14 cellular contexts compared by ENCODE assay signal in the genomic region with DNA sequence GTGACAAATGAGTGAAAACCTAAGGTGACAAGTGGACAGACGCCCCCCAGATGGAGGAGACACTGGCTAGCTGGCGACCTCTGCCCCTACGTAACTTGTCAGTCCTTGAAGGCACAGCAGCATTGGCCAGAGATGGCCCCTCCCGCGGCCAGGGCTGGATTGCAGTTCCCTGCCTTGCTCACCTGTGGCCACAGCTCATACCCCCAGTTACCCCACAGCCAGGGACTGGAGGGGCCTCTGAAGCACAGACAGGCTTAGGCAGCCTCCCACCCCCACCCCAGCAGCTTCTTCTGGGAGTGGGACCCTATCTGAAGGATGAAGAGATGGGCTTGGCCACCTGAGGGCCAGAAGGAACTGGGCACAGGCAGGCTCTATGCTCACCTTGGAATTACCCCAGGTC. TPM values are rescaled to one million over a fixed set of nuclear protein-coding genes. Genes with fewer than 3 reads are reported as not detected.
DNase-seq lines count a peak whose midpoint lies in the region; ATAC-seq and TF ChIP-seq lines count a peak whose summit lies in the region.
"Had no signal": no experiment of that assay in that cellular context is flagged by ENCODE, and none has a peak within 500 bp of the region (broad histone marks: within the 10 kb centered on the region; RNA-seq: fewer than 3 reads in every experiment).

No MANE protein-coding gene starts in this region.

- H3K4me1 Mint-ChIP-seq in activated naive CD8-positive, alpha-beta T cell treated with anti-CD3 and anti-CD28 coated beads, Interleukin-2, amount 10 ng/mL, durations not matched to agents 7 days and 5 days: peaks cover 5% of the 10 kb centered on the region
- peaks cover 11% of the 10 kb centered on the region for H3K4me1 Mint-ChIP-seq in activated naive CD8-positive, alpha-beta T cell treated with anti-CD3 and anti-CD28 coated beads, Interleukin-2, amount 50 U/mL, for 24 hours
- peaks cover 15% of the 10 kb centered on the region for H3K4me1 Mint-ChIP-seq in neural crest cell
- H3K4me1 Mint-ChIP-seq in stimulated activated effector memory CD8-positive, alpha-beta T cell treated with anti-CD3 and anti-CD28 coated beads, Interleukin-12 subunit alpha, Interleukin-12 subunit beta, amount 100 ng/mL, for 72 hours: peaks cover 9% of the 10 kb centered on the region

- no peaks in the 10 kb centered on the region for H3K36me3 Mint-ChIP-seq in activated naive CD8-positive, alpha-beta T cell treated with anti-CD3 and anti-CD28 coated beads, Interleukin-2, amount 10 ng/mL, durations not matched to agents 7 days and 5 days
- H3K36me3 Mint-ChIP-seq in activated naive CD8-positive, alpha-beta T cell treated with anti-CD3 and anti-CD28 coated beads, Interleukin-2, amount 50 U/mL, for 24 hours (ENCODE audit: low read depth): no peaks in the 10 kb centered on the region
- no peaks in the 10 kb centered on the region for H3K36me3 Mint-ChIP-seq in neural crest cell (ENCODE audit: low read depth)
- H3K36me3 Mint-ChIP-seq in stimulated activated effector memory CD8-positive, alpha-beta T cell treated with anti-CD3 and anti-CD28 coated beads, Interleukin-12 subunit alpha, Interleukin-12 subunit beta, amount 100 ng/mL, for 72 hours: no peaks in the 10 kb centered on the region
- H3K36me3 Mint-ChIP-seq: CD4-positive, CD25-positive, alpha-beta regulatory T cell had no signal

- intact Hi-C loops in head of caudate nucleus (cut with DNase I): loop anchor here (5.0 kb wide), 3 partner anchors 95 to 195 kb away; no protein-coding TSS in a partner anchor

- peak; percentile 28 for DNase-seq in activated naive CD8-positive, alpha-beta T cell treated with anti-CD3 and anti-CD28 coated beads, Interleukin-2, amount 10 ng/mL, durations not matched to agents 7 days and 5 days
- no peak for DNase-seq in activated naive CD8-positive, alpha-beta T cell treated with anti-CD3 and anti-CD28 coated beads, Interleukin-2, amount 50 U/mL, for 24 hours
- DNase-seq in ecto neural progenitor cell (ENCODE audit: low spot score): peak; percentile 49
- DNase-seq in neural crest cell (ENCODE audit: low read depth, low spot score): no peak
- DNase-seq in head of caudate nucleus: no peak
- no peak for DNase-seq in stimulated activated effector memory CD8-positive, alpha-beta T cell treated with anti-CD3 and anti-CD28 coated beads, Interleukin-12 subunit alpha, Interleukin-12 subunit beta, amount 100 ng/mL, for 72 hours (ENCODE audit: low spot score in 2 of 2)
- DNase-seq: Calu3; CD4-positive, CD25-positive, alpha-beta regulatory T cell; DMS 273 treated with DMSO at 0.1 percent for 48 hours had no signal

- ATAC-seq in activated naive CD8-positive, alpha-beta T cell treated with anti-CD3 and anti-CD28 coated beads, Interleukin-2, amount 10 ng/mL, durations not matched to agents 7 days and 5 days (ENCODE audit: low read depth): no peak
- ATAC-seq in activated naive CD8-positive, alpha-beta T cell treated with anti-CD3 and anti-CD28 coated beads, Interleukin-2, amount 50 U/mL, for 24 hours: no peak
- no peak for ATAC-seq in HG03280 (IDR thresholded peaks at IDR 0.05; ENCODE audit: unreplicated experiment)
- ATAC-seq in stimulated activated effector memory CD8-positive, alpha-beta T cell treated with anti-CD3 and anti-CD28 coated beads, Interleukin-12 subunit alpha, Interleukin-12 subunit beta, amount 100 ng/mL, for 72 hours: no peak
- ATAC-seq in GM18505 (IDR thresholded peaks at IDR 0.05; ENCODE audit: unreplicated experiment): no peak

- TF ChIP-seq POLR2A in GM18505 (IDR thresholded peaks at IDR 0.05; ENCODE audit: borderline replicate concordance, extremely low read depth, insufficient read depth, insufficient read length): no peak

- H3K27ac Mint-ChIP-seq in activated naive CD8-positive, alpha-beta T cell treated with anti-CD3 and anti-CD28 coated beads, Interleukin-2, amount 10 ng/mL, durations not matched to agents 7 days and 5 days: no peak overlapping the region
- no peak overlapping the region for H3K27ac Mint-ChIP-seq in activated naive CD8-positive, alpha-beta T cell treated with anti-CD3 and anti-CD28 coated beads, Interleukin-2, amount 50 U/mL, for 24 hours
- H3K27ac Mint-ChIP-seq in neural crest cell (ENCODE audit: unreplicated experiment): no peak overlapping the region
- no peak overlapping the region for H3K27ac Mint-ChIP-seq in stimulated activated effector memory CD8-positive, alpha-beta T cell treated with anti-CD3 and anti-CD28 coated beads, Interleukin-12 subunit alpha, Interleukin-12 subunit beta, amount 100 ng/mL, for 72 hours
- H3K27ac Mint-ChIP-seq: CD4-positive, CD25-positive, alpha-beta regulatory T cell had no signal

- no peak for TF ChIP-seq CTCF in neural crest cell (conservative IDR thresholded peaks at IDR 0.05)

- H3K4me3 Mint-ChIP-seq in activated naive CD8-positive, alpha-beta T cell treated with anti-CD3 and anti-CD28 coated beads, Interleukin-2, amount 10 ng/mL, durations not matched to agents 7 days and 5 days: no peak overlapping the region
- no peak overlapping the region for H3K4me3 Mint-ChIP-seq in activated naive CD8-positive, alpha-beta T cell treated with anti-CD3 and anti-CD28 coated beads, Interleukin-2, amount 50 U/mL, for 24 hours
- H3K4me3 Mint-ChIP-seq in neural crest cell: peak overlapping the region; percentile 94
- no peak overlapping the region for H3K4me3 Mint-ChIP-seq in stimulated activated effector memory CD8-positive, alpha-beta T cell treated with anti-CD3 and anti-CD28 coated beads, Interleukin-12 subunit alpha, Interleukin-12 subunit beta, amount 100 ng/mL, for 72 hours

- POLR2A ChIA-PET in activated naive CD8-positive, alpha-beta T cell treated with anti-CD3 and anti-CD28 coated beads, Interleukin-2, amount 10 ng/mL, durations not matched to agents 7 days and 5 days (lab: Charles Lee): interaction anchor here (1.0 kb wide), 1 partner anchor 98 kb away, joined by 3 read pairs; no protein-coding TSS in a partner anchor

- no peaks in the 10 kb centered on the region for H3K9me3 Mint-ChIP-seq in activated naive CD8-positive, alpha-beta T cell treated with anti-CD3 and anti-CD28 coated beads, Interleukin-2, amount 10 ng/mL, durations not matched to agents 7 days and 5 days
- H3K9me3 Mint-ChIP-seq in activated naive CD8-positive, alpha-beta T cell treated with anti-CD3 and anti-CD28 coated beads, Interleukin-2, amount 50 U/mL, for 24 hours: no peaks in the 10 kb centered on the region
- H3K9me3 Mint-ChIP-seq in neural crest cell: no peaks in the 10 kb centered on the region
- no peaks in the 10 kb centered on the region for H3K9me3 Mint-ChIP-seq in stimulated activated effector memory CD8-positive, alpha-beta T cell treated with anti-CD3 and anti-CD28 coated beads, Interleukin-12 subunit alpha, Interleukin-12 subunit beta, amount 100 ng/mL, for 72 hours

- peaks cover 67% of the 10 kb centered on the region for H3K27me3 Mint-ChIP-seq in activated naive CD8-positive, alpha-beta T cell treated with anti-CD3 and anti-CD28 coated beads, Interleukin-2, amount 10 ng/mL, durations not matched to agents 7 days and 5 days
- H3K27me3 Mint-ChIP-seq in activated naive CD8-positive, alpha-beta T cell treated with anti-CD3 and anti-CD28 coated beads, Interleukin-2, amount 50 U/mL, for 24 hours: peaks cover 57% of the 10 kb centered on the region
- peaks cover 79% of the 10 kb centered on the region for H3K27me3 Mint-ChIP-seq in neural crest cell (ENCODE audit: low read depth)

RNA-seq across cellular contexts. Expression of gene HES3, which starts 3.7 kb away (rescaled TPM):
- not detected for total RNA-seq in activated naive CD8-positive, alpha-beta T cell treated with anti-CD3 and anti-CD28 coated beads, Interleukin-2, amount 10 ng/mL, durations not matched to agents 7 days and 5 days
- 23.6 and 25.2 TPM in 2 replicates for total RNA-seq in neural crest cell
- total RNA-seq: A673; Calu3; CD4-positive, CD25-positive, alpha-beta regulatory T cell; Daoy; HT1080 had no signal

RNA-seq across cellular contexts. Expression of gene ICMT, which starts 11.9 kb away (rescaled TPM):
- total RNA-seq in activated naive CD8-positive, alpha-beta T cell treated with anti-CD3 and anti-CD28 coated beads, Interleukin-2, amount 10 ng/mL, durations not matched to agents 7 days and 5 days: 10 to 100 TPM; 40.3 to 40.4 TPM
- 85.4 and 92.8 TPM in 2 replicates for total RNA-seq in neural crest cell

RNA-seq across cellular contexts. Expression of gene GPR153, which starts 13.2 kb away (rescaled TPM):
- total RNA-seq in activated naive CD8-positive, alpha-beta T cell treated with anti-CD3 and anti-CD28 coated beads, Interleukin-2, amount 10 ng/mL, durations not matched to agents 7 days and 5 days: under 1 TPM; 0.58 to 0.74 TPM
- 28.1 and 28.7 TPM in 2 replicates for total RNA-seq in neural crest cell

RNA-seq across cellular contexts. Expression of gene RNF207, which starts 41.7 kb away (rescaled TPM):
- total RNA-seq in activated naive CD8-positive, alpha-beta T cell treated with anti-CD3 and anti-CD28 coated beads, Interleukin-2, amount 10 ng/mL, durations not matched to agents 7 days and 5 days: 1 to 10 TPM; 3.8 to 4.0 TPM
- total RNA-seq in neural crest cell: 3.8 and 4.9 TPM in 2 replicates

RNA-seq across cellular contexts. Expression of gene RPL22, which starts 48.3 kb away (rescaled TPM):
- 100 to 1,000 TPM; 309 to 343 TPM for total RNA-seq in activated naive CD8-positive, alpha-beta T cell treated with anti-CD3 and anti-CD28 coated beads, Interleukin-2, amount 10 ng/mL, durations not matched to agents 7 days and 5 days
- total RNA-seq in neural crest cell: 479 and 516 TPM in 2 replicates

Comparison
In these comparisons a context has a peak if more than half of its experiments do, and no peak if none do; other contexts are left out.
1. DNase-seq: peak in activated naive CD8-positive, alpha-beta T cell treated with anti-CD3 and anti-CD28 coated beads, Interleukin-2, amount 10 ng/mL, durations not matched to agents 7 days and 5 days (single experiment) and ecto neural progenitor cell (single experiment); none in activated naive CD8-positive, alpha-beta T cell treated with anti-CD3 and anti-CD28 coated beads, Interleukin-2, amount 50 U/mL, for 24 hours (single experiment), neural crest cell (single experiment), head of caudate nucleus (0 of 42) and stimulated activated effector memory CD8-positive, alpha-beta T cell treated with anti-CD3 and anti-CD28 coated beads, Interleukin-12 subunit alpha, Interleukin-12 subunit beta, amount 100 ng/mL, for 72 hours (0 of 2).
2. RNA of gene HES3, which starts 3.7 kb away (total RNA-seq): 23.6 to 25.2 TPM in neural crest cell; not detected in activated naive CD8-positive, alpha-beta T cell treated with anti-CD3 and anti-CD28 coated beads, Interleukin-2, amount 10 ng/mL, durations not matched to agents 7 days and 5 days; every median in the first group is over 10 times any median in the second.
3. RNA of gene GPR153, which starts 13.2 kb away (total RNA-seq): 28.1 to 28.7 TPM in neural crest cell; 0.58 to 0.74 TPM in activated naive CD8-positive, alpha-beta T cell treated with anti-CD3 and anti-CD28 coated beads, Interleukin-2, amount 10 ng/mL, durations not matched to agents 7 days and 5 days; every median in the first group is over 10 times any median in the second.